1 cellular context compared by ENCODE assay signal in the genomic region with DNA sequence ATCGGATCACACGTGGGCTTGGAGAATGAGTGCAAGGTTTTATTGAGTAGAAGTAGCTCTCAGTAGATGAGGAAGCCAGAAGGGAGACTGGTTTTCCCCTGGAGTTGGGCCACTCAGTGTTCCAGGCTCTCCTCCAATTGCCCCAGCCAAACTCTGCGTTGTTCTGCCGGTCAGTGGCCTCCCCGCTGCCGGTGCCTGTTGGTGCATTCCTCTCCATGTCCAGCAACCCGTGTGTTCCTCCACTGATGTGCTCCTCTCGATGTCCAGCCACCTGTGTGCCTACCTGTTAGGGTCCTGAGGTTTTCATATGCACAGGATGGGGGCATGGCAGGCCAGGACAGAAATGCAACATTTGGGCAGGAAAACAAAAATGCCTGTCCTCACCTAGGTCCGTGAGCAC.
TF ChIP-seq lines count a peak whose summit lies in the region.

No MANE protein-coding gene starts in this region.

TF ChIP-seq in SK-N-SH treated with all-trans-retinoic acid at 6 μM for 48 hours, 23 proteins besides CTCF, POLR2A, EP300 and RAD21 (continued from another document):
- TF ChIP-seq, protein P1, sequence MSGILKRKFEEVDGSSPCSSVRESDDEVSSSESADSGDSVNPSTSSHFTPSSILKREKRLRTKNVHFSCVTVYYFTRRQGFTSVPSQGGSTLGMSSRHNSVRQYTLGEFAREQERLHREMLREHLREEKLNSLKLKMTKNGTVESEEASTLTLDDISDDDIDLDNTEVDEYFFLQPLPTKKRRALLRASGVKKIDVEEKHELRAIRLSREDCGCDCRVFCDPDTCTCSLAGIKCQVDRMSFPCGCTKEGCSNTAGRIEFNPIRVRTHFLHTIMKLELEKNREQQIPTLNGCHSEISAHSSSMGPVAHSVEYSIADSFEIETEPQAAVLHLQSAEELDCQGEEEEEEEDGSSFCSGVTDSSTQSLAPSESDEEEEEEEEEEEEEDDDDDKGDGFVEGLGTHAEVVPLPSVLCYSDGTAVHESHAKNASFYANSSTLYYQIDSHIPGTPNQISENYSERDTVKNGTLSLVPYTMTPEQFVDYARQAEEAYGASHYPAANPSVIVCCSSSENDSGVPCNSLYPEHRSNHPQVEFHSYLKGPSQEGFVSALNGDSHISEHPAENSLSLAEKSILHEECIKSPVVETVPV (CRISPR knock-in tag; IDR thresholded peaks at IDR 0.05), result no peak
